Comparison of ENCODE assay signal across 23 cellular contexts in genomic region chr6:30641048-30641447, GRCh38. TPM values are rescaled to one million over a fixed set of nuclear protein-coding genes. Genes with fewer than 3 reads are reported as not detected.
A peak's percentile ranks its signal among the peaks of the same experiment; 100 is the strongest.
DNase-seq lines count a peak whose midpoint lies in the region; ATAC-seq and TF ChIP-seq lines count a peak whose summit lies in the region.
"Had no signal": no experiment of that assay in that cellular context is flagged by ENCODE, and none has a peak within 500 bp of the region (broad histone marks: within the 10 kb centered on the region; RNA-seq: fewer than 3 reads in every experiment).

No MANE protein-coding gene starts in this region.

- peaks cover 5% of the 10 kb centered on the region for H3K4me1 ChIP-seq in DND-41 (ENCODE audit: insufficient read depth, low read length)
- H3K4me1 ChIP-seq: prostate gland had no signal

- peaks cover 2% of the 10 kb centered on the region; the same call in 1 of the 2 replicates for H4K20me1 ChIP-seq in DND-41 (ENCODE audit: insufficient read depth, low read length)

- H3K9me3 Mint-ChIP-seq in activated CD4-positive, alpha-beta memory T cell treated with anti-CD3 and anti-CD28 coated beads, Interleukin-2, amount 10 ng/mL, durations not matched to agents 7 days and 5 days: no peaks in the 10 kb centered on the region
- H3K9me3 Mint-ChIP-seq in activated CD4-positive, alpha-beta memory T cell treated with anti-CD3 and anti-CD28 coated beads for 36 hours: no peaks in the 10 kb centered on the region
- no peaks in the 10 kb centered on the region for H3K9me3 Mint-ChIP-seq in activated CD8-positive, alpha-beta T cell treated with anti-CD3 and anti-CD28 coated beads for 36 hours
- H3K9me3 Mint-ChIP-seq in naive thymus-derived CD8-positive, alpha-beta T cell: no peaks in the 10 kb centered on the region
- H3K9me3 Mint-ChIP-seq: activated B cell treated with CpG ODN at 0.5 μM for 24 hours; activated T-helper 2 cell treated with anti-CD3 and anti-CD28 coated beads, Interferon-gamma antibody, Interleukin-2, Interleukin-4, amounts not matched to agents 10 μg/mL and 5 μg/mL and 100 μg/mL, durations not matched to agents 14 hours and 24 hours and 36 hours had no signal

- TF ChIP-seq CTCF in DND-41 (IDR thresholded peaks at IDR 0.05; ENCODE audit: borderline replicate concordance, extremely low read depth, low read length, poor library complexity, severe bottlenecking): no peak
- TF ChIP-seq CTCF in activated CD8-positive, alpha-beta T cell treated with anti-CD3 and anti-CD28 coated beads for 36 hours (IDR thresholded peaks at IDR 0.05): no peak

- POLR2A ChIA-PET in activated CD4-positive, alpha-beta memory T cell treated with anti-CD3 and anti-CD28 coated beads, Interleukin-2, amount 10 ng/mL, durations not matched to agents 7 days and 5 days (lab: Charles Lee): interaction anchor here (1.2 to 1.8 kb wide), 3 partner anchors 11 to 25 kb away, joined by 4 to 6 read pairs (median 5); partner anchors contain the start of genes MRPS18B and PPP1R10
- POLR2A ChIA-PET in activated CD4-positive, alpha-beta memory T cell treated with anti-CD3 and anti-CD28 coated beads for 36 hours (lab: Charles Lee): interaction anchor here (0.9 to 1.5 kb wide), 2 partner anchors 24 kb away, joined by 3 to 5 read pairs; partner anchors contain the start of genes MRPS18B and PPP1R10
- POLR2A ChIA-PET in activated CD8-positive, alpha-beta T cell treated with anti-CD3 and anti-CD28 coated beads for 36 hours (lab: Charles Lee): interaction anchor here (0.7 to 1.6 kb wide), 3 partner anchors 10 to 90 kb away, joined by 3 to 6 read pairs (median 3); partner anchors contain the start of gene MRPS18B
- POLR2A ChIA-PET in naive thymus-derived CD8-positive, alpha-beta T cell (lab: Charles Lee): interaction anchor here (0.5 to 1.9 kb wide), 10 partner anchors 8 to 89 kb away, joined by 3 to 15 read pairs (median 4); partner anchors contain the start of genes ATAT1, DHX16, MRPS18B and PPP1R10

- intact Hi-C loops in activated CD4-positive, alpha-beta memory T cell treated with anti-CD3 and anti-CD28 coated beads for 36 hours (cut with micrococcal nuclease): no loop called here
- intact Hi-C loops in activated CD8-positive, alpha-beta T cell treated with anti-CD3 and anti-CD28 coated beads for 36 hours (cut with micrococcal nuclease): no loop called here

- peaks cover 69% of the 10 kb centered on the region for H3K36me3 ChIP-seq in DND-41 (ENCODE audit: insufficient read depth, low read length)
- H3K36me3 ChIP-seq: prostate gland had no signal

- no peak overlapping the region; the same call in 1 of the 2 replicates for H3K27ac ChIP-seq in DND-41 (ENCODE audit: low read length)
- H3K27ac ChIP-seq: A549, brain microvascular endothelial cell, heart left ventricle, prostate gland had no signal

- H3K79me2 ChIP-seq in DND-41 (ENCODE audit: insufficient read depth, low read length): peaks cover 23% of the 10 kb centered on the region

- no peaks in the 10 kb centered on the region for H3K27me3 ChIP-seq in DND-41 (ENCODE audit: insufficient read depth, low read length, poor library complexity)
- H3K27me3 ChIP-seq: brain microvascular endothelial cell, heart left ventricle had no signal

- peaks cover 21% of the 10 kb centered on the region for H3K4me1 Mint-ChIP-seq in activated CD4-positive, alpha-beta memory T cell treated with anti-CD3 and anti-CD28 coated beads, Interleukin-2, amount 10 ng/mL, durations not matched to agents 7 days and 5 days
- peaks cover 10% of the 10 kb centered on the region for H3K4me1 Mint-ChIP-seq in activated CD4-positive, alpha-beta memory T cell treated with anti-CD3 and anti-CD28 coated beads for 36 hours (ENCODE audit: low read depth)
- peaks cover 28% of the 10 kb centered on the region for H3K4me1 Mint-ChIP-seq in activated CD8-positive, alpha-beta T cell treated with anti-CD3 and anti-CD28 coated beads for 36 hours (ENCODE audit: low read depth)
- peaks cover 28 to 40% (median 33%) of the 10 kb centered on the region in 4 donors for H3K4me1 Mint-ChIP-seq in naive thymus-derived CD8-positive, alpha-beta T cell

- H3K4me3 Mint-ChIP-seq in activated CD4-positive, alpha-beta memory T cell treated with anti-CD3 and anti-CD28 coated beads, Interleukin-2, amount 10 ng/mL, durations not matched to agents 7 days and 5 days: no peak overlapping the region
- no peak overlapping the region for H3K4me3 Mint-ChIP-seq in activated CD4-positive, alpha-beta memory T cell treated with anti-CD3 and anti-CD28 coated beads for 36 hours
- no peak overlapping the region for H3K4me3 Mint-ChIP-seq in activated CD8-positive, alpha-beta T cell treated with anti-CD3 and anti-CD28 coated beads for 36 hours
- H3K4me3 Mint-ChIP-seq in naive thymus-derived CD8-positive, alpha-beta T cell: peak overlapping the region in 7 of 10 donors; percentile 21 to 80 (median 46)
- H3K4me3 Mint-ChIP-seq: activated B cell treated with CpG ODN at 0.5 μM for 24 hours, B cell had no signal

- H2AFZ ChIP-seq in DND-41 (ENCODE audit: low read depth, low read length): no peak overlapping the region

- H3K9ac ChIP-seq in DND-41 (ENCODE audit: low read depth, low read length): no peak overlapping the region

- H3K36me3 Mint-ChIP-seq in activated CD4-positive, alpha-beta memory T cell treated with anti-CD3 and anti-CD28 coated beads, Interleukin-2, amount 10 ng/mL, durations not matched to agents 7 days and 5 days (ENCODE audit: low read depth): peaks cover 10% of the 10 kb centered on the region
- peaks cover 6% of the 10 kb centered on the region for H3K36me3 Mint-ChIP-seq in activated CD4-positive, alpha-beta memory T cell treated with anti-CD3 and anti-CD28 coated beads for 36 hours
- H3K36me3 Mint-ChIP-seq in activated CD8-positive, alpha-beta T cell treated with anti-CD3 and anti-CD28 coated beads for 36 hours (ENCODE audit: low read depth): peaks cover 8% of the 10 kb centered on the region
- H3K36me3 Mint-ChIP-seq in naive thymus-derived CD8-positive, alpha-beta T cell: peaks cover 0 to 25% (median 0%) of the 10 kb centered on the region in 3 donors

- ATAC-seq in DND-41 (ENCODE audit: insufficient read depth, low read depth): peak; percentile 60; the same call in 2 of the 3 replicates
- ATAC-seq in activated CD8-positive, alpha-beta T cell treated with anti-CD3 and anti-CD28 coated beads for 36 hours: peak; percentile 58
- peak; percentile 85 to 95 for ATAC-seq in naive thymus-derived CD8-positive, alpha-beta T cell
- ATAC-seq in HG02759 (IDR thresholded peaks at IDR 0.05; ENCODE audit: unreplicated experiment): no peak

- H3K27ac Mint-ChIP-seq in activated CD4-positive, alpha-beta memory T cell treated with anti-CD3 and anti-CD28 coated beads, Interleukin-2, amount 10 ng/mL, durations not matched to agents 7 days and 5 days: peak overlapping the region; percentile 17
- H3K27ac Mint-ChIP-seq in activated CD4-positive, alpha-beta memory T cell treated with anti-CD3 and anti-CD28 coated beads for 36 hours: no peak overlapping the region
- H3K27ac Mint-ChIP-seq in activated CD8-positive, alpha-beta T cell treated with anti-CD3 and anti-CD28 coated beads for 36 hours: peak overlapping the region; percentile 11
- peak overlapping the region; percentile 83 to 96 (median 92) for H3K27ac Mint-ChIP-seq in naive thymus-derived CD8-positive, alpha-beta T cell
- H3K27ac Mint-ChIP-seq: activated B cell treated with CpG ODN at 0.5 μM for 24 hours; activated T-helper 2 cell treated with anti-CD3 and anti-CD28 coated beads, Interferon-gamma antibody, Interleukin-2, Interleukin-4, amounts not matched to agents 10 μg/mL and 5 μg/mL and 100 μg/mL, durations not matched to agents 14 hours and 24 hours and 36 hours; B cell had no signal

- H3K9me3 ChIP-seq in DND-41 (ENCODE audit: insufficient read depth, low read length, severe bottlenecking): no peaks in the 10 kb centered on the region
- H3K9me3 ChIP-seq: A549, heart left ventricle, prostate gland had no signal

- CTCF ChIA-PET in activated CD4-positive, alpha-beta memory T cell treated with anti-CD3 and anti-CD28 coated beads, Interleukin-2, amount 10 ng/mL, durations not matched to agents 7 days and 5 days (lab: Charles Lee): interaction anchor here (0.8 to 2.0 kb wide), 11 partner anchors 23 to 439 kb away, joined by 3 to 8 read pairs (median 4); partner anchors contain the start of genes DHX16 and MRPS18B
- CTCF ChIA-PET in activated CD4-positive, alpha-beta memory T cell treated with anti-CD3 and anti-CD28 coated beads for 36 hours (lab: Charles Lee): interaction anchor here (0.6 to 1.6 kb wide), 3 partner anchors 15 to 478 kb away, joined by 3 to 4 read pairs (median 3); partner anchors contain the start of gene ATAT1
- CTCF ChIA-PET in activated CD8-positive, alpha-beta T cell treated with anti-CD3 and anti-CD28 coated beads for 36 hours (lab: Charles Lee): interaction anchor here (0.8 to 3.6 kb wide), 7 partner anchors 11 to 99 kb away, joined by 3 to 13 read pairs (median 5); no protein-coding TSS in a partner anchor

- no peaks in the 10 kb centered on the region for H3K27me3 Mint-ChIP-seq in activated CD4-positive, alpha-beta memory T cell treated with anti-CD3 and anti-CD28 coated beads, Interleukin-2, amount 10 ng/mL, durations not matched to agents 7 days and 5 days
- H3K27me3 Mint-ChIP-seq in activated CD4-positive, alpha-beta memory T cell treated with anti-CD3 and anti-CD28 coated beads for 36 hours: no peaks in the 10 kb centered on the region
- no peaks in the 10 kb centered on the region for H3K27me3 Mint-ChIP-seq in activated CD8-positive, alpha-beta T cell treated with anti-CD3 and anti-CD28 coated beads for 36 hours
- no peaks in the 10 kb centered on the region for H3K27me3 Mint-ChIP-seq in naive thymus-derived CD8-positive, alpha-beta T cell
- H3K27me3 Mint-ChIP-seq: activated B cell treated with CpG ODN at 0.5 μM for 24 hours, B cell had no signal

- no peak for DNase-seq in activated CD4-positive, alpha-beta memory T cell treated with anti-CD3 and anti-CD28 coated beads, Interleukin-2, amount 10 ng/mL, durations not matched to agents 7 days and 5 days
- DNase-seq in activated CD4-positive, alpha-beta memory T cell treated with anti-CD3 and anti-CD28 coated beads for 36 hours: no peak
- DNase-seq in DND-41 (peak; percentile 22), AG08395 (ENCODE audit: low spot score) (no peak)
- no peak for DNase-seq in activated CD8-positive, alpha-beta T cell treated with anti-CD3 and anti-CD28 coated beads for 36 hours
- peak in 5 of 10 donors; percentile 18 to 43 (median 28) for DNase-seq in naive thymus-derived CD8-positive, alpha-beta T cell
- DNase-seq in activated effector memory CD4-positive, alpha-beta T cell treated with Interleukin-2 at 50 U/mL for 16 hours: no peak
- DNase-seq: activated B cell treated with CpG ODN at 0.5 μM for 24 hours; brain microvascular endothelial cell; DMS79 treated with DMSO at 0.1 percent for 48 hours; effector CD4-positive, alpha-beta T cell; erythroblast; heart left ventricle; mammary epithelial cell; NCI-H1105; NCI-H2029 treated with DMSO at 0.1 percent for 48 hours; NCI-H2227 treated with DMSO at 0.1 percent for 48 hours had no signal

- no peak overlapping the region for H3K4me2 ChIP-seq in DND-41 (ENCODE audit: insufficient read depth, low read length)
- H3K4me2 ChIP-seq: A549 had no signal

- no peak overlapping the region for H3K4me3 ChIP-seq in DND-41 (ENCODE audit: low read depth in 1 of 2, low read length in 2 of 2)
- H3K4me3 ChIP-seq: A549, GM12878, heart left ventricle, prostate gland had no signal

RNA-seq across cellular contexts. Expression of gene C6orf136, which starts 5.9 kb away (rescaled TPM):
- 10 to 100 TPM; 21.7 to 24.4 TPM for total RNA-seq in activated CD4-positive, alpha-beta memory T cell treated with anti-CD3 and anti-CD28 coated beads, Interleukin-2, amount 10 ng/mL, durations not matched to agents 7 days and 5 days
- 10 to 100 TPM; 32.7 to 37.5 TPM for total RNA-seq in activated CD4-positive, alpha-beta memory T cell treated with anti-CD3 and anti-CD28 coated beads for 36 hours
- total RNA-seq in activated CD8-positive, alpha-beta T cell treated with anti-CD3 and anti-CD28 coated beads for 36 hours: 10 to 100 TPM; 34.8 to 40.1 TPM
- total RNA-seq in naive thymus-derived CD8-positive, alpha-beta T cell: 10 to 100 TPM; 29.3 to 30.9 TPM
- polyA plus RNA-seq in naive thymus-derived CD8-positive, alpha-beta T cell: 10 to 100 TPM in 2 of 3 donors, 1 to 10 TPM in 1; 5.6 to 23.2 (median 13.7) TPM

RNA-seq across cellular contexts. Expression of gene ATAT1, which starts 14.4 kb away (rescaled TPM):
- 1 to 10 TPM; 6.3 to 8.0 TPM for total RNA-seq in activated CD4-positive, alpha-beta memory T cell treated with anti-CD3 and anti-CD28 coated beads, Interleukin-2, amount 10 ng/mL, durations not matched to agents 7 days and 5 days
- 1 to 10 TPM; 7.6 to 8.7 TPM for total RNA-seq in activated CD4-positive, alpha-beta memory T cell treated with anti-CD3 and anti-CD28 coated beads for 36 hours
- total RNA-seq in activated CD8-positive, alpha-beta T cell treated with anti-CD3 and anti-CD28 coated beads for 36 hours: 1 to 10 TPM; 7.5 to 7.8 TPM
- 10 to 100 TPM; 12.6 to 13.4 TPM for total RNA-seq in naive thymus-derived CD8-positive, alpha-beta T cell
- polyA plus RNA-seq in naive thymus-derived CD8-positive, alpha-beta T cell: 1 to 10 TPM; 1.6 to 2.0 (median 1.7) TPM

RNA-seq across cellular contexts. Expression of gene MRPS18B, which starts 23.4 kb away (rescaled TPM):
- 10 to 100 TPM; 42.4 to 42.8 TPM for total RNA-seq in activated CD4-positive, alpha-beta memory T cell treated with anti-CD3 and anti-CD28 coated beads, Interleukin-2, amount 10 ng/mL, durations not matched to agents 7 days and 5 days
- total RNA-seq in activated CD4-positive, alpha-beta memory T cell treated with anti-CD3 and anti-CD28 coated beads for 36 hours: 10 to 100 TPM; 90.9 to 95.3 TPM
- total RNA-seq in activated CD8-positive, alpha-beta T cell treated with anti-CD3 and anti-CD28 coated beads for 36 hours: 100 to 1,000 TPM; 109 to 110 TPM
- total RNA-seq in naive thymus-derived CD8-positive, alpha-beta T cell: 10 to 100 TPM; 43.1 to 43.8 TPM
- polyA plus RNA-seq in naive thymus-derived CD8-positive, alpha-beta T cell: 100 to 1,000 TPM in 2 of 3 donors, 10 to 100 TPM in 1; 87.4 to 161 (median 119) TPM

RNA-seq across cellular contexts. Expression of gene PPP1R10, which starts 24.0 kb away (rescaled TPM):
- total RNA-seq in activated CD4-positive, alpha-beta memory T cell treated with anti-CD3 and anti-CD28 coated beads, Interleukin-2, amount 10 ng/mL, durations not matched to agents 7 days and 5 days: 100 to 1,000 TPM in 1 of 2 experiments, 10 to 100 TPM in 1; 96.1 to 103 TPM
- total RNA-seq in activated CD4-positive, alpha-beta memory T cell treated with anti-CD3 and anti-CD28 coated beads for 36 hours: 10 to 100 TPM; 64.5 to 67.4 TPM
- total RNA-seq in activated CD8-positive, alpha-beta T cell treated with anti-CD3 and anti-CD28 coated beads for 36 hours: 10 to 100 TPM; 59.0 to 59.8 TPM
- 100 to 1,000 TPM; 191 to 193 TPM for total RNA-seq in naive thymus-derived CD8-positive, alpha-beta T cell
- polyA plus RNA-seq in naive thymus-derived CD8-positive, alpha-beta T cell: 10 to 100 TPM; 16.9 to 20.2 (median 19.8) TPM

RNA-seq across cellular contexts. Expression of gene DHX16, which starts 31.8 kb away (rescaled TPM):
- 10 to 100 TPM; 35.6 to 37.6 TPM for total RNA-seq in activated CD4-positive, alpha-beta memory T cell treated with anti-CD3 and anti-CD28 coated beads, Interleukin-2, amount 10 ng/mL, durations not matched to agents 7 days and 5 days
- 10 to 100 TPM; 33.1 to 35.3 TPM for total RNA-seq in activated CD4-positive, alpha-beta memory T cell treated with anti-CD3 and anti-CD28 coated beads for 36 hours
- total RNA-seq in activated CD8-positive, alpha-beta T cell treated with anti-CD3 and anti-CD28 coated beads for 36 hours: 10 to 100 TPM; 31.1 to 31.3 TPM
- 10 to 100 TPM; 42.1 to 45.6 TPM for total RNA-seq in naive thymus-derived CD8-positive, alpha-beta T cell
- 10 to 100 TPM; 17.7 to 31.2 (median 18.7) TPM for polyA plus RNA-seq in naive thymus-derived CD8-positive, alpha-beta T cell

Comparison
In these comparisons a context has a peak if more than half of its experiments do, and no peak if none do; other contexts are left out.
1. H3K4me3 Mint-ChIP-seq: peak in naive thymus-derived CD8-positive, alpha-beta T cell (7 of 10); none in activated CD4-positive, alpha-beta memory T cell treated with anti-CD3 and anti-CD28 coated beads, Interleukin-2, amount 10 ng/mL, durations not matched to agents 7 days and 5 days (single experiment), activated CD4-positive, alpha-beta memory T cell treated with anti-CD3 and anti-CD28 coated beads for 36 hours (single experiment) and activated CD8-positive, alpha-beta T cell treated with anti-CD3 and anti-CD28 coated beads for 36 hours (single experiment).